40 cellular contexts compared by ENCODE assay signal in genomic region chr3:132341746-132342145, GRCh38. TPM values are rescaled to one million over a fixed set of nuclear protein-coding genes. Genes with fewer than 3 reads are reported as not detected.
"Had no signal": no experiment of that assay in that cellular context is flagged by ENCODE, and none has a peak within 500 bp of the region (broad histone marks: within the 10 kb centered on the region; RNA-seq: fewer than 3 reads in every experiment).

No MANE protein-coding gene starts in this region.

- H3K36me3 ChIP-seq: adrenal gland, gastroesophageal sphincter had no signal

- H3K27ac ChIP-seq: adrenal gland, body of pancreas, epithelial cell of prostate, esophagus squamous epithelium, gastroesophageal sphincter, heart right ventricle had no signal

- H3K4me1 Mint-ChIP-seq: activated CD4-positive, alpha-beta T cell treated with anti-CD3 and anti-CD28 coated beads, Interleukin-2, amount 10 ng/mL, durations not matched to agents 24 days and 14 days had no signal

- H3K9me3 ChIP-seq: adrenal gland, body of pancreas, esophagus squamous epithelium, gastroesophageal sphincter, heart right ventricle had no signal

- H3K4me3 Mint-ChIP-seq: activated CD4-positive, alpha-beta memory T cell treated with anti-CD3 and anti-CD28 coated beads for 36 hours; activated CD4-positive, alpha-beta T cell treated with anti-CD3 and anti-CD28 coated beads for 36 hours; activated CD4-positive, alpha-beta T cell treated with anti-CD3 and anti-CD28 coated beads, Interleukin-2, amount 10 ng/mL, durations not matched to agents 24 days and 14 days; activated CD8-positive, alpha-beta memory T cell treated with anti-CD3 and anti-CD28 coated beads, Interleukin-2, amount 10 ng/mL, durations not matched to agents 7 days and 5 days; activated CD8-positive, alpha-beta T cell treated with anti-CD3 and anti-CD28 coated beads, Interleukin-2, amount 10 ng/mL, durations not matched to agents 7 days and 5 days; activated naive CD4-positive, alpha-beta T cell treated with anti-CD3 and anti-CD28 coated beads for 36 hours; activated naive CD4-positive, alpha-beta T cell treated with anti-CD3 and anti-CD28 coated beads, Interleukin-2, amount 50 U/mL, for 24 hours; activated naive CD8-positive, alpha-beta T cell treated with anti-CD3 and anti-CD28 coated beads for 36 hours; activated naive CD8-positive, alpha-beta T cell treated with anti-CD3 and anti-CD28 coated beads, Interleukin-2, amount 50 U/mL, for 24 hours; activated T-helper 1 cell treated with anti-CD3 and anti-CD28 coated beads, Interleukin-12 subunit alpha, Interleukin-12 subunit beta, Interleukin-2, Interleukin-4 antibody, amounts not matched to agents 30 ng/mL and 10 ng/mL and 1 ng/mL, durations not matched to agents 14 hours and 24 hours and 36 hours; effector memory CD8-positive, alpha-beta T cell; T-helper 17 cell; T-helper 2 cell treated with Interferon-gamma antibody and Interleukin-4, amounts not matched to agents 5 μg/mL and 100 μg/mL, for 36 hours had no signal

- H3K36me3 Mint-ChIP-seq: activated CD4-positive, alpha-beta memory T cell treated with anti-CD3 and anti-CD28 coated beads for 36 hours; activated CD8-positive, alpha-beta memory T cell treated with anti-CD3 and anti-CD28 coated beads, Interleukin-2, amount 10 ng/mL, durations not matched to agents 7 days and 5 days; activated naive CD4-positive, alpha-beta T cell treated with anti-CD3 and anti-CD28 coated beads, Interleukin-2, amount 50 U/mL, for 24 hours; activated naive CD8-positive, alpha-beta T cell treated with anti-CD3 and anti-CD28 coated beads for 36 hours had no signal

- ATAC-seq: activated CD4-positive, alpha-beta T cell treated with anti-CD3 and anti-CD28 coated beads for 36 hours; activated CD8-positive, alpha-beta memory T cell treated with anti-CD3 and anti-CD28 coated beads, Interleukin-2, amount 10 ng/mL, durations not matched to agents 7 days and 5 days; activated CD8-positive, alpha-beta T cell treated with anti-CD3 and anti-CD28 coated beads, Interleukin-2, amount 10 ng/mL, durations not matched to agents 7 days and 5 days; activated naive CD8-positive, alpha-beta T cell treated with anti-CD3 and anti-CD28 coated beads, Interleukin-2, amount 50 U/mL, for 24 hours; effector memory CD8-positive, alpha-beta T cell; gastroesophageal sphincter; T-helper 17 cell had no signal

- H3K4me3 ChIP-seq: adrenal gland, body of pancreas, esophagus squamous epithelium, gastroesophageal sphincter, heart right ventricle had no signal

- H3K27me3 ChIP-seq: adrenal gland, body of pancreas, esophagus squamous epithelium, gastroesophageal sphincter, heart right ventricle had no signal

- DNase-seq: activated CD4-positive, alpha-beta memory T cell treated with anti-CD3 and anti-CD28 coated beads for 36 hours; activated CD4-positive, alpha-beta T cell treated with anti-CD3 and anti-CD28 coated beads for 36 hours; activated CD4-positive, alpha-beta T cell treated with anti-CD3 and anti-CD28 coated beads, Interleukin-2, amount 10 ng/mL, durations not matched to agents 24 days and 14 days; activated CD4-positive, CD25-positive, alpha-beta regulatory T cell; activated CD4-positive, CD25-positive, alpha-beta regulatory T cell treated with anti-CD3 and anti-CD28 coated beads, Interleukin-2, amount 50 U/mL, for 72 hours; activated CD8-positive, alpha-beta memory T cell treated with anti-CD3 and anti-CD28 coated beads, Interleukin-2, amount 10 ng/mL, durations not matched to agents 7 days and 5 days; activated CD8-positive, alpha-beta memory T cell treated with anti-CD3 and anti-CD28 coated beads, Interleukin-2, amount 50 U/mL, for 4 hours; activated CD8-positive, alpha-beta T cell treated with anti-CD3 and anti-CD28 coated beads, Interleukin-2, amount 10 ng/mL, durations not matched to agents 7 days and 5 days; activated effector memory CD4-positive, alpha-beta T cell treated with anti-CD3 and anti-CD28 coated beads, Interleukin-2, amount 50 U/mL, for 16 hours; activated naive CD4-positive, alpha-beta T cell treated with anti-CD3 and anti-CD28 coated beads for 36 hours; activated naive CD8-positive, alpha-beta T cell treated with anti-CD3 and anti-CD28 coated beads for 36 hours; activated naive CD8-positive, alpha-beta T cell treated with anti-CD3 and anti-CD28 coated beads, Interleukin-2, amount 50 U/mL, for 24 hours; activated T-cell treated with anti-CD3 and anti-CD28 coated beads, Interleukin-2, amount 50 U/mL, for 1 hour; activated T-cell treated with anti-CD3 and anti-CD28 coated beads, Interleukin-2, amount 50 U/mL, for 48 hours; amygdala; aorta; body of pancreas; caudate nucleus; cortex of kidney; dermis blood vessel endothelial cell; effector CD4-positive, alpha-beta T cell; effector memory CD8-positive, alpha-beta T cell; esophagus squamous epithelium; foreskin melanocyte; heart right ventricle; T-helper 17 cell; T1000 had no signal

- H3K9me3 Mint-ChIP-seq: activated CD4-positive, alpha-beta memory T cell treated with anti-CD3 and anti-CD28 coated beads for 36 hours; activated CD4-positive, alpha-beta T cell treated with anti-CD3 and anti-CD28 coated beads, Interleukin-2, amount 10 ng/mL, durations not matched to agents 24 days and 14 days; activated naive CD4-positive, alpha-beta T cell treated with anti-CD3 and anti-CD28 coated beads for 36 hours; activated naive CD4-positive, alpha-beta T cell treated with anti-CD3 and anti-CD28 coated beads, Interleukin-2, amount 50 U/mL, for 24 hours; activated naive CD8-positive, alpha-beta T cell treated with anti-CD3 and anti-CD28 coated beads for 36 hours; activated naive CD8-positive, alpha-beta T cell treated with anti-CD3 and anti-CD28 coated beads, Interleukin-2, amount 50 U/mL, for 24 hours; activated T-helper 1 cell treated with anti-CD3 and anti-CD28 coated beads, Interleukin-12 subunit alpha, Interleukin-12 subunit beta, Interleukin-2, Interleukin-4 antibody, amounts not matched to agents 30 ng/mL and 10 ng/mL and 1 ng/mL, durations not matched to agents 14 hours and 24 hours and 36 hours; activated T-helper 2 cell treated with anti-CD3 and anti-CD28 coated beads, Interferon-gamma antibody, Interleukin-2, Interleukin-4, amounts not matched to agents 10 μg/mL and 5 μg/mL and 100 μg/mL, durations not matched to agents 14 hours and 24 hours and 36 hours; effector memory CD8-positive, alpha-beta T cell; T-helper 2 cell treated with Interferon-gamma antibody and Interleukin-4, amounts not matched to agents 5 μg/mL and 100 μg/mL, for 36 hours had no signal

- H3K27ac Mint-ChIP-seq: activated CD4-positive, alpha-beta memory T cell treated with anti-CD3 and anti-CD28 coated beads for 36 hours; activated CD4-positive, alpha-beta T cell treated with anti-CD3 and anti-CD28 coated beads for 36 hours; activated CD4-positive, alpha-beta T cell treated with anti-CD3 and anti-CD28 coated beads, Interleukin-2, amount 10 ng/mL, durations not matched to agents 24 days and 14 days; activated CD8-positive, alpha-beta memory T cell treated with anti-CD3 and anti-CD28 coated beads, Interleukin-2, amount 10 ng/mL, durations not matched to agents 7 days and 5 days; activated CD8-positive, alpha-beta T cell treated with anti-CD3 and anti-CD28 coated beads, Interleukin-2, amount 10 ng/mL, durations not matched to agents 7 days and 5 days; activated naive CD4-positive, alpha-beta T cell treated with anti-CD3 and anti-CD28 coated beads for 36 hours; activated naive CD4-positive, alpha-beta T cell treated with anti-CD3 and anti-CD28 coated beads, Interleukin-2, amount 50 U/mL, for 24 hours; activated naive CD8-positive, alpha-beta T cell treated with anti-CD3 and anti-CD28 coated beads for 36 hours; activated naive CD8-positive, alpha-beta T cell treated with anti-CD3 and anti-CD28 coated beads, Interleukin-2, amount 50 U/mL, for 24 hours; activated T-helper 1 cell treated with anti-CD3 and anti-CD28 coated beads, Interleukin-12 subunit alpha, Interleukin-12 subunit beta, Interleukin-2, Interleukin-4 antibody, amounts not matched to agents 30 ng/mL and 10 ng/mL and 1 ng/mL, durations not matched to agents 14 hours and 24 hours and 36 hours; activated T-helper 2 cell treated with anti-CD3 and anti-CD28 coated beads, Interferon-gamma antibody, Interleukin-2, Interleukin-4, amounts not matched to agents 10 μg/mL and 5 μg/mL and 100 μg/mL, durations not matched to agents 14 hours and 24 hours and 36 hours; effector memory CD8-positive, alpha-beta T cell; T-helper 17 cell; T-helper 2 cell treated with Interferon-gamma antibody and Interleukin-4, amounts not matched to agents 5 μg/mL and 100 μg/mL, for 36 hours had no signal

- FAIRE-seq: colon, endometrium, endothelial cell of umbilical vein had no signal

RNA-seq across cellular contexts. Expression of gene ACP3, which starts 24.5 kb away (rescaled TPM):
- total RNA-seq: activated CD4-positive, alpha-beta memory T cell treated with anti-CD3 and anti-CD28 coated beads for 36 hours; activated CD4-positive, alpha-beta T cell treated with anti-CD3 and anti-CD28 coated beads for 36 hours; activated CD4-positive, alpha-beta T cell treated with anti-CD3 and anti-CD28 coated beads, Interleukin-2, amount 10 ng/mL, durations not matched to agents 24 days and 14 days; activated CD8-positive, alpha-beta memory T cell treated with anti-CD3 and anti-CD28 coated beads for 36 hours; activated CD8-positive, alpha-beta memory T cell treated with anti-CD3 and anti-CD28 coated beads, Interleukin-2, amount 10 ng/mL, durations not matched to agents 7 days and 5 days; activated CD8-positive, alpha-beta T cell treated with anti-CD3 and anti-CD28 coated beads, Interleukin-2, amount 10 ng/mL, durations not matched to agents 7 days and 5 days; activated naive CD4-positive, alpha-beta T cell treated with anti-CD3 and anti-CD28 coated beads for 36 hours; activated naive CD8-positive, alpha-beta T cell treated with anti-CD3 and anti-CD28 coated beads for 36 hours; activated T-helper 1 cell treated with anti-CD3 and anti-CD28 coated beads, Interleukin-12 subunit alpha, Interleukin-12 subunit beta, Interleukin-2, Interleukin-4 antibody, amounts not matched to agents 30 ng/mL and 10 ng/mL and 1 ng/mL, durations not matched to agents 14 hours and 24 hours and 36 hours; activated T-helper 2 cell treated with anti-CD3 and anti-CD28 coated beads, Interferon-gamma antibody, Interleukin-2, Interleukin-4, amounts not matched to agents 10 μg/mL and 5 μg/mL and 100 μg/mL, durations not matched to agents 14 hours and 24 hours and 36 hours; chondrocyte; dermis blood vessel endothelial cell; endothelial cell of umbilical vein; glomerular endothelial cell had no signal
- polyA plus RNA-seq: endothelial cell of umbilical vein had no signal
